Comparison of ENCODE assay signal across 9 cellular contexts in genomic region chr1:108511764-108512163, GRCh38. TPM values are rescaled to one million over a fixed set of nuclear protein-coding genes. Genes with fewer than 3 reads are reported as not detected.
DNase-seq lines count a peak whose midpoint lies in the region; ATAC-seq and TF ChIP-seq lines count a peak whose summit lies in the region.
"Had no signal": no experiment of that assay in that cellular context is flagged by ENCODE, and none has a peak within 500 bp of the region (broad histone marks: within the 10 kb centered on the region; RNA-seq: fewer than 3 reads in every experiment).

No MANE protein-coding gene starts in this region.

- no peak overlapping the region for H3K4me3 ChIP-seq in heart left ventricle
- H3K4me3 ChIP-seq: A549, SJCRH30 had no signal

- no peak for TF ChIP-seq CTCF in heart left ventricle (IDR thresholded peaks at IDR 0.05)

- 50 to 55% (median 54%) methylated on average over 3 of the region's 3 CpGs for WGBS in heart left ventricle, 4 donors

- H3K27me3 ChIP-seq in heart left ventricle, result peaks cover 0 to 4% (median 0%) of the 10 kb centered on the region in 9 donors
- H3K27me3 ChIP-seq: SJCRH30 had no signal

- H3K9me3 ChIP-seq in heart left ventricle, result no peaks in the 10 kb centered on the region
- H3K9me3 ChIP-seq: A549, SJCRH30 had no signal

- intact Hi-C loops in heart left ventricle (cut with DNase I), result loop anchor here (1.0 to 10.0 kb wide), 8 partner anchors 46 to 727 kb away; partner anchors contain the start of gene EEIG2 (in 2 of the 10)

- no peak for ATAC-seq in HG02588 (IDR thresholded peaks at IDR 0.05; ENCODE audit: unreplicated experiment)
- ATAC-seq in GM19035 (IDR thresholded peaks at IDR 0.05; ENCODE audit: unreplicated experiment), result no peak
- no peak for ATAC-seq in heart left ventricle

- DNase-seq in NCI-H748 (lab: John Stamatoyannopoulos, UW; ENCODE audit: unreplicated experiment) (peak; percentile 22), NCI-H748 treated with DMSO at 0.1 percent for 48 hours (lab: John Stamatoyannopoulos, UW) (no peak), NCI-H82 (lab: John Stamatoyannopoulos, UW) (peak; percentile 43), dedifferentiated amniotic fluid mesenchymal stem cell (ENCODE audit: extremely low spot score) (peak; percentile 11), heart left ventricle (no peak)

- no peaks in the 10 kb centered on the region for H3K36me3 ChIP-seq in heart left ventricle
- H3K36me3 ChIP-seq: SJCRH30 had no signal

- H3K27ac ChIP-seq in heart left ventricle, result no peak overlapping the region
- H3K27ac ChIP-seq: A549, SJCRH30 had no signal

- TF ChIP-seq POLR2A in heart left ventricle (IDR thresholded peaks at IDR 0.05), result no peak

- H3K4me1 ChIP-seq in heart left ventricle, result no peaks in the 10 kb centered on the region
- H3K4me1 ChIP-seq: A549, SJCRH30 had no signal

RNA-seq across cellular contexts. Expression of gene EEIG2, which starts 48.1 kb away (rescaled TPM):
- total RNA-seq in heart left ventricle, result 10 to 100 TPM in 2 of 9 donors, 1 to 10 TPM in 7; 3.4 to 14.1 (median 6.0) TPM
- polyA plus RNA-seq in heart left ventricle, result 1 to 10 TPM; 1.2 to 2.6 TPM

Comparison
In these comparisons a context has a peak if more than half of its experiments do, and no peak if none do; other contexts are left out.
1. DNase-seq: peak in NCI-H748 (single experiment), NCI-H82 (single experiment) and dedifferentiated amniotic fluid mesenchymal stem cell (single experiment); none in NCI-H748 treated with DMSO at 0.1 percent for 48 hours (single experiment) and heart left ventricle (0 of 5).